ENCODE assay signal across 14 cellular contexts in the genomic region with DNA sequence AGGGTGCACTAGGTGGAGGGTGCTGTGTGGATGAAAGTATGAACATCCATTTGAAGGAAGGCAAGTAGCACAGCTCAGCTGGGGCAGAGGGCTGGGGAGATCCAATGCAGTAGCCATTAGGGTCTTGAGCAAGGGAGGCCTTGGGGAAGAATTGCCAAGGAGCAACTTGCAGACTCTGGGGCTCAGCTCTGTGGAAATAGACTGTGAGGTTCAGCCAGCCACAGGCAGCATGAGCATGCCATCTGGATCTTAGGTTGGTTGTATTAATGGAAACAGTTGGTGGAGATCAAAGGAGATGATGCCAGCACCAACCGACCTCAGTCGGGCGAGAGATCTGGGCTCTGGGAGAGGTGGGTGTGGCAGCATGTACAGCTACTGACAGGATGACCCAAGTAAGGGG. TPM values are rescaled to one million over a fixed set of nuclear protein-coding genes. Genes with fewer than 3 reads are reported as not detected.
A peak's percentile ranks its signal among the peaks of the same experiment; 100 is the strongest.
DNase-seq lines count a peak whose midpoint lies in the region; ATAC-seq and TF ChIP-seq lines count a peak whose summit lies in the region.
"Had no signal": no experiment of that assay in that cellular context is flagged by ENCODE, and none has a peak within 500 bp of the region (broad histone marks: within the 10 kb centered on the region; RNA-seq: fewer than 3 reads in every experiment).

No MANE protein-coding gene starts in this region.

- no peaks in the 10 kb centered on the region for H3K9me3 ChIP-seq in stomach
- H3K9me3 ChIP-seq: Peyer's patch, sigmoid colon had no signal

- TF ChIP-seq CTCF in stomach (IDR thresholded peaks at IDR 0.05) = no peak

- H3K27me3 Mint-ChIP-seq in T-cell (no peaks in the 10 kb centered on the region), memory B cell (no peaks in the 10 kb centered on the region)

- H3K27me3 ChIP-seq in stomach = peaks cover 0 to 4% (median 0%) of the 10 kb centered on the region in 3 donors
- H3K27me3 ChIP-seq: Peyer's patch had no signal

- ATAC-seq in GM21447 (IDR thresholded peaks at IDR 0.05; ENCODE audit: unreplicated experiment) (peak; percentile 25), T-cell (replicated peaks in 1 of 4) (peak; percentile 20 to 51 (median 22)), memory B cell (ENCODE audit: low read depth) (peak; percentile 22), GM21717 (IDR thresholded peaks at IDR 0.05; ENCODE audit: unreplicated experiment) (no peak), GM18505 (IDR thresholded peaks at IDR 0.05; ENCODE audit: unreplicated experiment) (no peak)

- no peaks in the 10 kb centered on the region for H3K4me1 ChIP-seq in stomach
- H3K4me1 ChIP-seq: Peyer's patch, sigmoid colon had no signal

- H3K4me1 Mint-ChIP-seq in T-cell (peaks cover 83 to 91% (median 90%) of the 10 kb centered on the region in 3 donors), memory B cell (peaks cover 21% of the 10 kb centered on the region)

- no peaks in the 10 kb centered on the region for H3K9me3 Mint-ChIP-seq in T-cell
- H3K9me3 Mint-ChIP-seq in memory B cell = no peaks in the 10 kb centered on the region
- H3K9me3 Mint-ChIP-seq: endodermal cell had no signal

- intact Hi-C loops in stomach (cut with DNase I; ENCODE audit: low total_unique reads) = no loop called here

- peak overlapping the region; percentile 100 for H3K27ac Mint-ChIP-seq in T-cell
- H3K27ac Mint-ChIP-seq in memory B cell = peak overlapping the region; percentile 7
- H3K27ac Mint-ChIP-seq: endodermal cell had no signal

- CTCF ChIA-PET in T-cell (lab: Charles Lee) = interaction anchor here in 1 of 2 donors (1.0 to 1.4 kb wide), 6 partner anchors 9 to 128 kb away, joined by 3 to 7 read pairs (median 4); no protein-coding TSS in a partner anchor

- no peak for TF ChIP-seq EP300 in stomach (IDR thresholded peaks at IDR 0.05)

- H3K4me3 Mint-ChIP-seq in T-cell (peak overlapping the region; percentile 85 to 98 (median 93)), memory B cell (peak overlapping the region; percentile 85)
- H3K4me3 Mint-ChIP-seq: endodermal cell had no signal

- POLR2A ChIA-PET in T-cell (lab: Charles Lee) = interaction anchor here in 1 of 2 donors (0.6 kb wide), 1 partner anchor 885 kb away, joined by 3 read pairs; no protein-coding TSS in a partner anchor

- H3K4me3 ChIP-seq in stomach = no peak overlapping the region
- H3K4me3 ChIP-seq: lung, sigmoid colon had no signal

- no peaks in the 10 kb centered on the region for H3K36me3 ChIP-seq in stomach
- H3K36me3 ChIP-seq: Peyer's patch, sigmoid colon had no signal

- 44 to 80% (median 74%) methylated on average over 3 of the region's 3 CpGs for WGBS in stomach, 5 donors

- H3K27ac ChIP-seq in stomach = peak overlapping the region in 1 of 5 donors; percentile 1
- H3K27ac ChIP-seq: sigmoid colon had no signal

- no peak for TF ChIP-seq POLR2A in stomach (IDR thresholded peaks at IDR 0.05)
- TF ChIP-seq POLR2A in GM18505 (IDR thresholded peaks at IDR 0.05; ENCODE audit: borderline replicate concordance, extremely low read depth, insufficient read depth, insufficient read length) = no peak

- peak; percentile 15 for DNase-seq in Ammon's horn (ENCODE audit: low spot score)
- no peak for DNase-seq in T-cell
- no peak for DNase-seq in memory B cell (ENCODE audit: low spot score in 2 of 2)
- DNase-seq in stomach = no peak
- DNase-seq in glomerular visceral epithelial cell (ENCODE audit: extremely low spot score) = no peak
- DNase-seq: endodermal cell, head of caudate nucleus, NCI-H2081 treated with DMSO at 0.1 percent for 48 hours had no signal

- H3K36me3 Mint-ChIP-seq in T-cell = peaks cover 48% of the 10 kb centered on the region
- H3K36me3 Mint-ChIP-seq in memory B cell = no peaks in the 10 kb centered on the region

RNA-seq across cellular contexts. Expression of gene ZAP70, which starts 5.6 kb away (rescaled TPM):
- total RNA-seq in T-cell = 100 to 1,000 TPM; 449 to 534 (median 468) TPM
- 10 to 100 TPM in 3 of 5 donors, 1 to 10 TPM in 2; 3.3 to 78.2 (median 19.2) TPM for total RNA-seq in stomach
- polyA plus RNA-seq in stomach = 1 to 10 TPM; 1.1 to 2.8 (median 2.1) TPM

RNA-seq across cellular contexts. Expression of gene C2orf92, which starts 49.4 kb away (rescaled TPM):
- total RNA-seq in T-cell (10 to 100 TPM; 15.3 to 24.1 (median 16.6) TPM), stomach (10 to 100 TPM in 2 of 5 donors, 1 to 10 TPM in 1, not detected in 2; 2.3 to 35.3 (median 15.2) TPM)
- 1 to 10 TPM; 3.1 to 7.8 (median 4.2) TPM for polyA plus RNA-seq in stomach

RNA-seq across cellular contexts. Expression of gene ACTR1B, which starts 55.1 kb away (rescaled TPM):
- total RNA-seq in T-cell (100 to 1,000 TPM in 3 of 5 donors, 10 to 100 TPM in 2; 86.3 to 124 (median 101) TPM), stomach (10 to 100 TPM; 47.5 to 92.1 (median 53.4) TPM)
- 10 to 100 TPM; 56.2 to 60.3 (median 57.3) TPM for polyA plus RNA-seq in stomach

Comparison
In these comparisons a context has a peak if more than half of its experiments do, and no peak if none do; other contexts are left out.
1. ATAC-seq: peak in GM21447 (single experiment), T-cell (4 of 4) and memory B cell (single experiment); none in GM21717 (single experiment) and GM18505 (single experiment).
2. RNA of gene ZAP70, which starts 5.6 kb away (total RNA-seq): 449 to 534 TPM in T-cell; 3.3 to 78.2 TPM in stomach; every median in the first group is over 4 times any median in the second.